ENCODE assay signal across 37 cellular contexts in the genomic region with DNA sequence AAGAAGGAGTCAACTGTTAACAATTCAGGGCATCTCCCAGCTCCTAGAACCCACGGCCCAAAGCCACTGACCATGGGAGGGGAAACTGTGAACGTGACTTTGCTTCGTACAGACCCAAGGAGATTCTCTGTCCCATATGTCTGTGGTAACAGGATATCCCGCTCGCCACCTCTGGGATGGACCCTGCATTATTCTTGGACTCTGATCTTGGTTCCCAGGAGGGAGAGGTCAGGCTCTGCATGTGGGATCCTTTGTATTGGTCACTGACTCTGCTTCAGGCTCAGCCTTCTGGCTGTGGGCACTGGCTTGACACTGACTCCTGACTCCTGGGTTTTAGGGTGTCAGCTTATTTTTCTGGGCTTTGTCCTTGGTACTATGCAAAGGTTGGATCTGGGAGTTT. TPM values are rescaled to one million over a fixed set of nuclear protein-coding genes. Genes with fewer than 3 reads are reported as not detected.
"Had no signal": no experiment of that assay in that cellular context is flagged by ENCODE, and none has a peak within 500 bp of the region (broad histone marks: within the 10 kb centered on the region; RNA-seq: fewer than 3 reads in every experiment).

No MANE protein-coding gene starts in this region.

- H3K9me3 ChIP-seq: MG63 had no signal

- H3K4me3 ChIP-seq: MG63 had no signal

- DNase-seq: Karpas-422, Kasumi-1, MG63, MM.1S, MV-4-11, NCI-H1048, NCI-H1092, NCI-H1092 treated with DMSO at 0.1 percent for 48 hours, NCI-H1105, NCI-H1105 treated with DMSO at 0.1 percent for 48 hours, NCI-H1417, NCI-H1417 treated with DMSO at 0.1 percent for 48 hours, NCI-H1436, NCI-H1436 treated with DMSO at 0.1 percent for 48 hours, NCI-H146, NCI-H1694, NCI-H1694 treated with DMSO at 0.1 percent for 48 hours, NCI-H187, NCI-H187 treated with DMSO at 0.1 percent for 48 hours, NCI-H1930, NCI-H2029, NCI-H2029 treated with DMSO at 0.1 percent for 48 hours, NCI-H2081, NCI-H2081 treated with DMSO at 0.1 percent for 48 hours, NCI-H2107, NCI-H2171, NCI-H2171 treated with DMSO at 0.1 percent for 48 hours, NCI-H2227 treated with DMSO at 0.1 percent for 48 hours, NCI-H226, NCI-H345, NCI-H446, NCI-H446 treated with DMSO at 0.1 percent for 48 hours, NCI-H510A, NCI-H510A treated with DMSO at 0.1 percent for 48 hours had no signal

- H3K36me3 ChIP-seq: MG63 had no signal

RNA-seq across cellular contexts. Expression of a gene that starts 13.5 kb away (rescaled TPM):
- total RNA-seq: LHCN-M2, MCF 10A, NCI-H460 had no signal
